Comparison of ENCODE assay signal across 1 cellular context in genomic region chr2:199922856-199923255, GRCh38.
TF ChIP-seq lines count a peak whose summit lies in the region.

No MANE protein-coding gene starts in this region.

TF ChIP-seq in WTC11, 78 proteins besides CTCF, POLR2A, EP300 and RAD21:
- no peak for TF ChIP-seq NR3C1 (CRISPR knock-in tag; conservative IDR thresholded peaks at IDR 0.05; ENCODE audit: low read depth)
- TF ChIP-seq, protein P1, sequence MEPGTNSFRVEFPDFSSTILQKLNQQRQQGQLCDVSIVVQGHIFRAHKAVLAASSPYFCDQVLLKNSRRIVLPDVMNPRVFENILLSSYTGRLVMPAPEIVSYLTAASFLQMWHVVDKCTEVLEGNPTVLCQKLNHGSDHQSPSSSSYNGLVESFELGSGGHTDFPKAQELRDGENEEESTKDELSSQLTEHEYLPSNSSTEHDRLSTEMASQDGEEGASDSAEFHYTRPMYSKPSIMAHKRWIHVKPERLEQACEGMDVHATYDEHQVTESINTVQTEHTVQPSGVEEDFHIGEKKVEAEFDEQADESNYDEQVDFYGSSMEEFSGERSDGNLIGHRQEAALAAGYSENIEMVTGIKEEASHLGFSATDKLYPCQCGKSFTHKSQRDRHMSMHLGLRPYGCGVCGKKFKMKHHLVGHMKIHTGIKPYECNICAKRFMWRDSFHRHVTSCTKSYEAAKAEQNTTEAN (CRISPR knock-in tag; IDR thresholded peaks at IDR 0.05), result no peak
- no peak for TF ChIP-seq HMGA2 (CRISPR knock-in tag; IDR thresholded peaks at IDR 0.05)
- TF ChIP-seq E2F1 (CRISPR knock-in tag; IDR thresholded peaks at IDR 0.05), result no peak
- TF ChIP-seq TP53 (CRISPR knock-in tag; IDR thresholded peaks at IDR 0.05), result no peak
- no peak for TF ChIP-seq SMAD3 (CRISPR knock-in tag; IDR thresholded peaks at IDR 0.05; ENCODE audit: borderline replicate concordance)
- TF ChIP-seq JAZF1 (CRISPR knock-in tag; IDR thresholded peaks at IDR 0.05), result no peak
